In the genomic region with DNA sequence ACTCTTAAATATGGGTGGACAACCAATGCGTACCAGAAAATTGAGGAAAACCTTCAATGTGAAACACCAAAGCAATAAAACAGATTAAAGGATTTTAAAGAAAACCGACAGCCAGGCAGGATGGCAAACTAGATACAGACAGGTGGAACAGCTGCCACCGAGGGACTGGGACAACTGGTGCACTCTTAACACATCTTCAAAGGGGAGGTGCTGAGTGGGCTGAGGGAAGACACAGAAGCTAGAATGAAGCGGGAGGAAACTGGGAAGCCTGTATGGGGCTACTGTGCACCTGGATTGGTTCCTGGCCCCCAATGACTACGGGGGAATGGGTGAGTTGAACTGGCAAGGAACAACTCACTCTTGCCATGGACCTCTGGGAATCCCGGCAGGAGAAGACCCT, we compare ENCODE assay signal across 31 cellular contexts.
"Had no signal": no experiment of that assay in that cellular context is flagged by ENCODE, and none has a peak within 500 bp of the region (broad histone marks: within the 10 kb centered on the region; RNA-seq: fewer than 3 reads in every experiment).

No MANE protein-coding gene starts in this region.

- H3K27me3 ChIP-seq: heart left ventricle, left lung, neural progenitor cell, neutrophil, ovary, right atrium auricular region, right lobe of liver, stomach, suprapubic skin, tibial artery, upper lobe of right lung had no signal

- H3K27ac Mint-ChIP-seq: immature natural killer cell; natural killer cell; neural progenitor cell; progenitor cell of endocrine pancreas; stimulated activated naive B cell treated with anti-CD40 and anti-IgM and Interleukin-4, amounts not matched to agents 10 μg/mL and 1 μg/mL and 100 μg/mL, for 72 hours had no signal

- H3K4me1 Mint-ChIP-seq: immature natural killer cell; naive B cell; neural progenitor cell; stimulated activated naive B cell treated with anti-CD40 and anti-IgM and Interleukin-4, amounts not matched to agents 10 μg/mL and 1 μg/mL and 100 μg/mL, for 72 hours had no signal

- DNase-seq: heart left ventricle; hypothalamus; immature natural killer cell; kidney; left colon; lower lobe of right lung; mammary epithelial cell; mesenchymal stem cell; naive B cell; natural killer cell; occipital lobe; ovary; right lobe of liver; stimulated activated CD4-positive, alpha-beta T cell treated with anti-CD3 and anti-CD28 coated beads, Interleukin-12 subunit alpha, Interleukin-12 subunit beta, amount 100 ng/mL, for 4 hours; stimulated activated CD4-positive, alpha-beta T cell treated with anti-CD3 and anti-CD28 coated beads, Interleukin-15, amount 100 ng/mL, for 24 hours; stimulated activated CD4-positive, alpha-beta T cell treated with anti-CD3 and anti-CD28 coated beads, Interleukin-2, amount 100 ng/mL, for 24 hours; stimulated activated CD4-positive, alpha-beta T cell treated with anti-CD3 and anti-CD28 coated beads, Interleukin-4, amount 100 ng/mL, for 1 hour; stimulated activated naive B cell treated with anti-CD40 and anti-IgM and Interleukin-4, amounts not matched to agents 10 μg/mL and 1 μg/mL and 100 μg/mL, for 72 hours; stimulated activated naive CD8-positive, alpha-beta T cell treated with anti-CD3 and anti-CD28 coated beads, Interleukin-15, Interleukin-2, amounts not matched to agents 100 U/mL and 50 U/mL, for 24 hours; stomach; tibial artery; trophoblast cell; upper lobe of right lung had no signal

- H3K27me3 Mint-ChIP-seq: naive B cell, progenitor cell of endocrine pancreas had no signal

- H3K9me3 ChIP-seq: heart left ventricle, left lung, lower lobe of right lung, neutrophil, ovary, right atrium auricular region, right lobe of liver, suprapubic skin, thoracic aorta, tibial artery, upper lobe of right lung had no signal

- H3K9me3 Mint-ChIP-seq: immature natural killer cell; natural killer cell; stimulated activated naive B cell treated with anti-CD40 and anti-IgM and Interleukin-4, amounts not matched to agents 10 μg/mL and 1 μg/mL and 100 μg/mL, for 72 hours had no signal

- H3K36me3 Mint-ChIP-seq: naive B cell, natural killer cell had no signal

- H3K4me3 Mint-ChIP-seq: immature natural killer cell; naive B cell; natural killer cell; neural progenitor cell; stimulated activated naive B cell treated with anti-CD40 and anti-IgM and Interleukin-4, amounts not matched to agents 10 μg/mL and 1 μg/mL and 100 μg/mL, for 72 hours had no signal

- H3K4me3 ChIP-seq: heart left ventricle, left lung, lower lobe of right lung, neural progenitor cell, ovary, right atrium auricular region, right lobe of liver, skin epidermis, stomach, suprapubic skin, thoracic aorta, tibial artery, upper lobe of right lung had no signal

- H3K36me3 ChIP-seq: ovary, thoracic aorta had no signal
